Comparison of ENCODE assay signal across 13 cellular contexts in the genomic region with DNA sequence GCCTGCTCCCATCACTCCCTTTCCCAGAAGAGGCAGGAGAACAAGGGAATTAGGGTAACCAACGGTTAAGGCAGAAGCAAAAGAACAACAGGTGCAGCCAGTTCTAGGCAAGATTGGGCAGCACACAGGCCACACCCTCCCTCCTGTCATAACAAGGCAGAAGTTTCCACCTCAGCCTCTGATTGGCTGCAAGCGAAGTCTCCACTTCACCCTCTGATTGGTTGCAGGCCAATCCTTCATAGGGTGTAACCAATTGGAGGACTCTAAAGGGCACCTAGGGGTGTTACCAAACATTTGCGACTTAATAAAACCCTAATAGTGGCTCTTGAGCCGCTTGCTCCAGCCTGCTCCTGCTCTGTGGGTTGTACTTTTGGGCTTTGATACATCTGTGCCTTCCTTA.
DNase-seq lines count a peak whose midpoint lies in the region; ATAC-seq and TF ChIP-seq lines count a peak whose summit lies in the region.
"Had no signal": no experiment of that assay in that cellular context is flagged by ENCODE, and none has a peak within 500 bp of the region (broad histone marks: within the 10 kb centered on the region; RNA-seq: fewer than 3 reads in every experiment).

No MANE protein-coding gene starts in this region.

- H3K4me3 Mint-ChIP-seq in MCF 10A (ENCODE audit: unreplicated experiment) (no peak overlapping the region), endodermal cell (no peak overlapping the region)
- H3K4me3 Mint-ChIP-seq: dendritic cell treated with granulocyte-macrophage colony-stimulating factor and Interleukin-4, amounts not matched to agents 40 ng/mL and 50 ng/mL, for 4 days; stimulated activated naive CD8-positive, alpha-beta T cell treated with anti-CD3 and anti-CD28 coated beads, Interleukin-15, Interleukin-2, amounts not matched to agents 100 ng/mL and 50 ng/mL, for 24 hours had no signal

- dilution Hi-C loops in mammary epithelial cell (cut with HindIII; ENCODE audit: low sequenced_read_pairs) = loop anchor here (5.0 kb wide), 1 partner anchor 82 kb away; no protein-coding TSS in a partner anchor

- POLR2A ChIA-PET in MCF 10A (lab: Yijun Ruan, JAX) = no interaction called here

- intact Hi-C loops in MCF 10A (cut with micrococcal nuclease) = no loop called here
- intact Hi-C loops in mammary epithelial cell (cut with micrococcal nuclease) = no loop called here
- intact Hi-C loops in spleen (cut with DNase I; ENCODE audit: low total_unique reads) = no loop called here
- intact Hi-C loops in lower leg skin (cut with DNase I; ENCODE audit: low total_unique reads) = no loop called here

- H3K36me3 Mint-ChIP-seq in MCF 10A (ENCODE audit: insufficient read depth, unreplicated experiment) (peaks cover 4% of the 10 kb centered on the region), endodermal cell (ENCODE audit: low read depth) (no peaks in the 10 kb centered on the region)

- peaks cover 2% of the 10 kb centered on the region for H3K27me3 ChIP-seq in mammary epithelial cell (ENCODE audit: insufficient read depth, low read length)
- H3K27me3 ChIP-seq in endodermal cell (ENCODE audit: control insufficient read depth, insufficient read depth, low read length, poor library complexity, severe bottlenecking) = peaks cover 14% of the 10 kb centered on the region
- peaks cover 0 to 37% (median 0%) of the 10 kb centered on the region in 7 donors for H3K27me3 ChIP-seq in spleen (replicated peaks in 1 of 7)

- TF ChIP-seq POLR2A in spleen (IDR thresholded peaks at IDR 0.05) (no peak), lower leg skin (IDR thresholded peaks at IDR 0.05) (no peak), GM18505 (IDR thresholded peaks at IDR 0.05; ENCODE audit: borderline replicate concordance, extremely low read depth, insufficient read depth, insufficient read length) (no peak)

- no peak overlapping the region for H3K4me2 ChIP-seq in mammary epithelial cell (ENCODE audit: insufficient read depth, low read depth, low read length)

- H3K4me1 Mint-ChIP-seq in MCF 10A (ENCODE audit: insufficient read depth, unreplicated experiment) (no peaks in the 10 kb centered on the region), endodermal cell (peaks cover 11% of the 10 kb centered on the region)

- no peaks in the 10 kb centered on the region for H3K4me1 ChIP-seq in mammary epithelial cell (ENCODE audit: insufficient read depth, low read length)
- H3K4me1 ChIP-seq in endodermal cell (ENCODE audit: control insufficient read depth, insufficient read depth, low read length) = no peaks in the 10 kb centered on the region
- no peaks in the 10 kb centered on the region for H3K4me1 ChIP-seq in spleen

- ATAC-seq in GM18505 (IDR thresholded peaks at IDR 0.05; ENCODE audit: unreplicated experiment) = no peak

- in situ Hi-C loops in mammary epithelial cell (cut with MboI; ENCODE audit: low sequenced_read_pairs in 2 of 2) = no loop called here

- H3K9ac ChIP-seq in mammary epithelial cell (ENCODE audit: insufficient read depth, low read length) = no peak overlapping the region
- H3K9ac ChIP-seq in endodermal cell (ENCODE audit: extremely low read depth, low read length, poor library complexity, severe bottlenecking) = no peak overlapping the region

- no peaks in the 10 kb centered on the region for H3K9me3 Mint-ChIP-seq in MCF 10A (ENCODE audit: unreplicated experiment)
- H3K9me3 Mint-ChIP-seq in endodermal cell = no peaks in the 10 kb centered on the region
- H3K9me3 Mint-ChIP-seq: dendritic cell treated with granulocyte-macrophage colony-stimulating factor and Interleukin-4, amounts not matched to agents 40 ng/mL and 50 ng/mL, for 4 days; stimulated activated naive CD8-positive, alpha-beta T cell treated with anti-CD3 and anti-CD28 coated beads, Interleukin-15, Interleukin-2, amounts not matched to agents 100 ng/mL and 50 ng/mL, for 24 hours had no signal

- BruUV-seq in MCF 10A (replicated peaks; lab: Mats Ljungman, UMichigan) (no TSS peak), mammary epithelial cell (replicated peaks; lab: Mats Ljungman, UMichigan) (no TSS peak)

- CTCF ChIA-PET in MCF 10A (lab: Yijun Ruan, JAX) (no interaction called here), mammary epithelial cell (lab: Charles Lee; ENCODE audit: low non-redundant PET) (no interaction called here)

- H3K36me3 ChIP-seq in mammary epithelial cell (ENCODE audit: insufficient read depth, low read length) = no peaks in the 10 kb centered on the region
- no peaks in the 10 kb centered on the region for H3K36me3 ChIP-seq in endodermal cell (ENCODE audit: control insufficient read depth, insufficient read depth, low read length)
- no peaks in the 10 kb centered on the region for H3K36me3 ChIP-seq in spleen

- TF ChIP-seq CTCF in MCF 10A (IDR thresholded peaks at IDR 0.05; ENCODE audit: unreplicated experiment) (no peak), mammary epithelial cell (conservative IDR thresholded peaks at IDR 0.05 in 1 of 2, IDR thresholded peaks at IDR 0.05 in 1 of 2; ENCODE audit: extremely low read depth in 1 of 2, insufficient read depth in 1 of 2, low read depth in 1 of 2, low read length in 2 of 2) (no peak), endodermal cell (conservative IDR thresholded peaks at IDR 0.05) (no peak), spleen (IDR thresholded peaks at IDR 0.05 in 8 of 11, conservative IDR thresholded peaks at IDR 0.05 in 3 of 11) (no peak), lower leg skin (IDR thresholded peaks at IDR 0.05) (no peak)

- H2AFZ ChIP-seq in mammary epithelial cell (ENCODE audit: low read depth, low read length) = no peak overlapping the region

- H4K20me1 ChIP-seq in mammary epithelial cell (ENCODE audit: insufficient read depth, low read length) = no peaks in the 10 kb centered on the region

- H3K27me3 Mint-ChIP-seq in MCF 10A (ENCODE audit: insufficient read depth, unreplicated experiment) (peaks cover 63% of the 10 kb centered on the region), endodermal cell (ENCODE audit: insufficient read depth) (peaks cover 4% of the 10 kb centered on the region)

- H3K27ac Mint-ChIP-seq in MCF 10A (ENCODE audit: low read depth, unreplicated experiment) (no peak overlapping the region), endodermal cell (no peak overlapping the region)
- H3K27ac Mint-ChIP-seq: dendritic cell treated with granulocyte-macrophage colony-stimulating factor and Interleukin-4, amounts not matched to agents 40 ng/mL and 50 ng/mL, for 4 days; stimulated activated naive CD8-positive, alpha-beta T cell treated with anti-CD3 and anti-CD28 coated beads, Interleukin-15, Interleukin-2, amounts not matched to agents 100 ng/mL and 50 ng/mL, for 24 hours had no signal

- H3K4me3 ChIP-seq in mammary epithelial cell (replicated peaks in 1 of 3; ENCODE audit: insufficient read depth in 1 of 3, low read depth in 2 of 3, low read length in 3 of 3) = no peak overlapping the region
- H3K4me3 ChIP-seq in endodermal cell (ENCODE audit: low read length) = no peak overlapping the region
- H3K4me3 ChIP-seq in spleen = no peak overlapping the region
- H3K4me3 ChIP-seq in lower leg skin (ENCODE audit: low read depth, poor library complexity, severe bottlenecking) = no peak overlapping the region

- H3K9me3 ChIP-seq in mammary epithelial cell (replicated peaks; ENCODE audit: insufficient read depth, low read length) (no peaks in the 10 kb centered on the region), endodermal cell (ENCODE audit: control insufficient read depth, low read length) (no peaks in the 10 kb centered on the region), spleen (no peaks in the 10 kb centered on the region)

- DNase-seq in MCF 10A (ENCODE audit: unreplicated experiment) (peak; percentile 21), mammary epithelial cell (no peak), NCI-H2171 (lab: John Stamatoyannopoulos, UW) (peak; percentile 57), endodermal cell (peak; percentile 67), retina (no peak), spleen (no peak), lower leg skin (ENCODE audit: low spot score in 2 of 2) (no peak)
- DNase-seq: NCI-H1694; NCI-H510A treated with DMSO at 0.1 percent for 48 hours; stimulated activated CD4-positive, alpha-beta T cell treated with anti-CD3 and anti-CD28 coated beads, Interleukin-12 subunit alpha, Interleukin-12 subunit beta, amount 100 ng/mL, for 4 hours had no signal

- no peaks in the 10 kb centered on the region for H3K79me2 ChIP-seq in mammary epithelial cell (ENCODE audit: insufficient read depth, low read length)

- no peak overlapping the region for H3K27ac ChIP-seq in mammary epithelial cell (ENCODE audit: insufficient read depth, low read depth, low read length)
- no peak overlapping the region for H3K27ac ChIP-seq in endodermal cell (ENCODE audit: low read depth, low read length)
- no peak overlapping the region for H3K27ac ChIP-seq in spleen

- 74% methylated on average over 4 of the region's 4 CpGs for WGBS in mammary epithelial cell (ENCODE audit: low coverage, missing lambda C conversion rate)
- WGBS in endodermal cell (ENCODE audit: insufficient coverage in 1 of 2, insufficient read length in 1 of 2), 2 experiments = 80 to 93% methylated on average over 2 to 4 of the region's 4 CpGs
- 86 to 95% (median 89%) methylated on average over 4 of the region's 4 CpGs for WGBS in spleen, 5 donors
- 60 to 66% methylated on average over 4 of the region's 4 CpGs for WGBS in lower leg skin, 2 donors

Comparison
In these comparisons a context has a peak if more than half of its experiments do, and no peak if none do; other contexts are left out.
1. DNase-seq: peak in MCF 10A (single experiment), NCI-H2171 (single experiment) and endodermal cell (single experiment); none in mammary epithelial cell (single experiment), retina (single experiment), spleen (single experiment) and lower leg skin (0 of 2).